In genomic region chr17:79406316-79406715, GRCh38 we compare ENCODE assay signal across 19 cellular contexts.
DNase-seq lines count a peak whose midpoint lies in the region; ATAC-seq, FAIRE-seq and TF ChIP-seq lines count a peak whose summit lies in the region.
"Had no signal": no experiment of that assay in that cellular context is flagged by ENCODE, and none has a peak within 500 bp of the region (broad histone marks: within the 10 kb centered on the region; RNA-seq: fewer than 3 reads in every experiment).

No MANE protein-coding gene starts in this region.

- no peaks in the 10 kb centered on the region for H3K36me3 Mint-ChIP-seq in activated T-cell treated with anti-CD3 and anti-CD28 coated beads, Interleukin-2, amount 50 U/mL, for 4 hours (ENCODE audit: insufficient read depth)

- peaks cover 0 to 9% (median 2%) of the 10 kb centered on the region in 4 experiments; a peak in 4 of 7 replicates for H3K4me1 ChIP-seq in H1 (replicated peaks in 1 of 4; ENCODE audit: control insufficient read depth in 3 of 4, insufficient read depth in 4 of 4, low read length in 3 of 4)
- H3K4me1 ChIP-seq: HAP-1 had no signal

- peaks cover 0 to 4% (median 1%) of the 10 kb centered on the region in 4 experiments; a peak in 3 of 7 replicates for H3K27me3 ChIP-seq in H1 (replicated peaks in 1 of 4; ENCODE audit: control insufficient read depth in 3 of 4, extremely low read depth in 1 of 4, insufficient read depth in 3 of 4, low read length in 3 of 4)

- no peaks in the 10 kb centered on the region for H4K20me1 ChIP-seq in H1 (replicated peaks in 1 of 2; ENCODE audit: control insufficient read depth in 1 of 2, insufficient read depth in 2 of 2, low read length in 2 of 2)

- 86% methylated on average over 15 of the region's 16 CpGs; no CpG with 5 or more reads in 1 of the 2 experiments for WGBS in H1 (ENCODE audit: extremely low coverage in 1 of 2, insufficient coverage in 1 of 2, insufficient read length in 1 of 2, insufficient replicate concordance in 2 of 2, low coverage in 1 of 2, low lambda C conversion rate in 2 of 2, missing lambda C conversion rate in 1 of 2), 2 experiments

- no peaks in the 10 kb centered on the region for H3K79me2 ChIP-seq in H1 (ENCODE audit: control insufficient read depth in 1 of 2, insufficient read depth in 2 of 2, low read length in 2 of 2)

- no peak overlapping the region for H2BK12ac ChIP-seq in H1 (ENCODE audit: low read depth, low read length)

- H4K5ac ChIP-seq in H1 (ENCODE audit: insufficient read length, low read depth, low read length) = no peak overlapping the region

- H2AK5ac ChIP-seq in H1 (ENCODE audit: low read depth, low read length) = no peak overlapping the region

- no peak overlapping the region for H2BK20ac ChIP-seq in H1 (ENCODE audit: low read length)

- no peak overlapping the region for H3K9ac ChIP-seq in H1 (replicated peaks in 1 of 4; ENCODE audit: extremely low read depth in 1 of 4, low read depth in 3 of 4, low read length in 3 of 4)

- H2BK120ac ChIP-seq in H1 (replicated peaks; ENCODE audit: low read depth, low read length) = no peak overlapping the region

- TF ChIP-seq POLR2A in H1 (IDR thresholded peaks at IDR 0.05; ENCODE audit: control extremely low read depth in 1 of 2, low read depth in 2 of 2, low read length in 2 of 2) = no peak

- H2BK15ac ChIP-seq in H1 (ENCODE audit: low read length) = 0 out of 2 replicates have a peak overlapping the region, but pooled peaks have one; percentile 21

- no peak for TF ChIP-seq EP300 in H1 (IDR thresholded peaks at IDR 0.05; ENCODE audit: borderline replicate concordance in 1 of 2, low read depth in 2 of 2, low read length in 2 of 2)

- TF ChIP-seq CTCF in H1 (IDR thresholded peaks at IDR 0.05; ENCODE audit: control extremely low read depth in 1 of 3, insufficient read depth in 1 of 3, low read depth in 1 of 3, low read length in 3 of 3) = no peak

- H4K8ac ChIP-seq in H1 (ENCODE audit: extremely low read depth, insufficient read depth, low read length) = no peak overlapping the region

- TF ChIP-seq RAD21 in H1 (IDR thresholded peaks at IDR 0.05 in 1 of 2, conservative IDR thresholded peaks at IDR 0.05 in 1 of 2; ENCODE audit: low read depth in 2 of 2, low read length in 2 of 2) = no peak

- no peak for ATAC-seq in activated T-cell treated with anti-CD3 and anti-CD28 coated beads, Interleukin-2, amount 50 U/mL, for 4 hours
- no peak for ATAC-seq in HG03095 (IDR thresholded peaks at IDR 0.05; ENCODE audit: unreplicated experiment)
- ATAC-seq: K562, SK-N-SH treated with all-trans-retinoic acid at 6 μM for 48 hours had no signal

- H3K27ac ChIP-seq in H1 (ENCODE audit: low read depth, low read length) = no peak overlapping the region

- H3K36me3 ChIP-seq in H1 (ENCODE audit: control insufficient read depth in 2 of 4, insufficient read depth in 4 of 4, low read length in 3 of 4) = no peaks in the 10 kb centered on the region
- H3K36me3 ChIP-seq: HAP-1 had no signal

- H3K18ac ChIP-seq in H1 (ENCODE audit: extremely low read depth, low read length) = no peak overlapping the region

- CTCF ChIA-PET in H1 (lab: Charles Lee; ENCODE audit: partially characterized antibody) = interaction anchor here (1.0 to 4.3 kb wide), 3 partner anchors 11 to 18 kb away, joined by 3 to 27 read pairs (median 9); no protein-coding TSS in a partner anchor

- no peaks in the 10 kb centered on the region for H3K9me3 ChIP-seq in H1 (ENCODE audit: insufficient read depth in 2 of 2, low read depth in 1 of 2, low read length in 1 of 2)
- H3K9me3 ChIP-seq: HAP-1 had no signal

- H3K4me3 Mint-ChIP-seq in activated T-cell treated with anti-CD3 and anti-CD28 coated beads, Interleukin-2, amount 50 U/mL, for 4 hours = no peak overlapping the region
- H3K4me3 Mint-ChIP-seq: T-helper 1 cell treated with Interleukin-12 subunit alpha and Interleukin-12 subunit beta and Interleukin-4 antibody, amounts not matched to agents 30 μg/mL and 1 μg/mL, for 36 hours had no signal

- DNase-seq in NCI-H1105 treated with DMSO at 0.1 percent for 48 hours (lab: John Stamatoyannopoulos, UW) (peak; percentile 12), NCI-H1105 (lab: John Stamatoyannopoulos, UW) (no peak), Daoy (ENCODE audit: low read depth) (peak; percentile 46), NCI-H2029 treated with DMSO at 0.1 percent for 48 hours (lab: John Stamatoyannopoulos, UW) (peak; percentile 27), H1 (ENCODE audit: low read depth in 1 of 2, low spot score in 2 of 2) (no peak), GOT3 (lab: John Stamatoyannopoulos, UW) (no peak)
- DNase-seq in activated T-cell treated with anti-CD3 and anti-CD28 coated beads, Interleukin-2, amount 50 U/mL, for 4 hours = no peak
- DNase-seq: C1 segment of cervical spinal cord, NCI-H187, NCI-H2171 treated with DMSO at 0.1 percent for 48 hours, NCI-H524, OCI-M1, SHP77 treated with DMSO at 0.1 percent for 48 hours had no signal

- no peak for FAIRE-seq in H1 (lab: Jason Lieb, UNC)
- FAIRE-seq: A204.1, K562 had no signal

- no peak overlapping the region for H4K91ac ChIP-seq in H1 (replicated peaks; ENCODE audit: insufficient read length, low read length)

- no peaks in the 10 kb centered on the region for H3K9me3 Mint-ChIP-seq in activated T-cell treated with anti-CD3 and anti-CD28 coated beads, Interleukin-2, amount 50 U/mL, for 4 hours
- H3K9me3 Mint-ChIP-seq: T-helper 1 cell treated with Interleukin-12 subunit alpha and Interleukin-12 subunit beta and Interleukin-4 antibody, amounts not matched to agents 30 μg/mL and 1 μg/mL, for 36 hours had no signal

- H2BK5ac ChIP-seq in H1 (ENCODE audit: low read depth, low read length) = no peak overlapping the region

- peaks cover 45% of the 10 kb centered on the region for H3K27me3 Mint-ChIP-seq in activated T-cell treated with anti-CD3 and anti-CD28 coated beads, Interleukin-2, amount 50 U/mL, for 4 hours (ENCODE audit: low read depth)

- no peak overlapping the region for H2AFZ ChIP-seq in H1 (ENCODE audit: low read length)

- H3K56ac ChIP-seq in H1 (replicated peaks; ENCODE audit: insufficient read length, low read depth, low read length) = no peak overlapping the region

- no peak overlapping the region for H3K23ac ChIP-seq in H1 (ENCODE audit: insufficient read length)

- peaks cover 2% of the 10 kb centered on the region for H3K4me1 Mint-ChIP-seq in activated T-cell treated with anti-CD3 and anti-CD28 coated beads, Interleukin-2, amount 50 U/mL, for 4 hours (ENCODE audit: low read depth)

- POLR2A ChIA-PET in H1 (lab: Charles Lee; ENCODE audit: partially characterized antibody) = no interaction called here

- H3K4me3 ChIP-seq in H1 (ENCODE audit: extremely low read depth in 1 of 4, insufficient read depth in 2 of 4, low read depth in 3 of 4, low read length in 4 of 4) = no peak overlapping the region
- H3K4me3 ChIP-seq: HAP-1, K562 had no signal

- H3K23me2 ChIP-seq in H1 (ENCODE audit: low read depth, low read length) = no peaks in the 10 kb centered on the region

- H3K4ac ChIP-seq in H1 (replicated peaks; ENCODE audit: insufficient read length, low read depth, low read length) = no peak overlapping the region

- H3K4me2 ChIP-seq in H1 (ENCODE audit: insufficient read depth in 1 of 2, low read depth in 2 of 2, low read length in 2 of 2) = no peak overlapping the region

- no peaks in the 10 kb centered on the region for H3K79me1 ChIP-seq in H1 (ENCODE audit: low read depth, low read length)

- H3K14ac ChIP-seq in H1 (ENCODE audit: insufficient read length) = no peak overlapping the region

TF ChIP-seq in H1, 55 proteins besides CTCF, POLR2A, EP300 and RAD21:
- TF ChIP-seq EGR1 (IDR thresholded peaks at IDR 0.05; ENCODE audit: borderline replicate concordance, low read depth, low read length) (no peak), TAF1 (IDR thresholded peaks at IDR 0.05; ENCODE audit: low read depth, low read length) (no peak), HDAC6 (IDR thresholded peaks at IDR 0.05; ENCODE audit: low read depth, low read length) (no peak)

Comparison
In these comparisons a context has a peak if more than half of its experiments do, and no peak if none do; other contexts are left out.
1. DNase-seq: peak in NCI-H1105 treated with DMSO at 0.1 percent for 48 hours (single experiment), Daoy (single experiment) and NCI-H2029 treated with DMSO at 0.1 percent for 48 hours (single experiment); none in NCI-H1105 (single experiment), H1 (0 of 2), activated T-cell treated with anti-CD3 and anti-CD28 coated beads, Interleukin-2, amount 50 U/mL, for 4 hours (single experiment) and GOT3 (single experiment).